In genomic region chr2:143397886-143398614, GRCh38 we compare ENCODE assay signal across 11 cellular contexts.
A peak's percentile ranks its signal among the peaks of the same experiment; 100 is the strongest.
DNase-seq lines count a peak whose midpoint lies in the region; ATAC-seq and TF ChIP-seq lines count a peak whose summit lies in the region.
"Had no signal": no experiment of that assay in that cellular context is flagged by ENCODE, and none has a peak within 500 bp of the region (broad histone marks: within the 10 kb centered on the region; RNA-seq: fewer than 3 reads in every experiment).

No MANE protein-coding gene starts in this region.

- H3K4me3 Mint-ChIP-seq in activated T-helper 2 cell treated with anti-CD3 and anti-CD28 coated beads, Interferon-gamma antibody, Interleukin-2, Interleukin-4, amounts not matched to agents 10 μg/mL and 5 μg/mL and 100 μg/mL, durations not matched to agents 14 hours and 24 hours and 36 hours (ENCODE audit: low read depth) = no peak overlapping the region
- H3K4me3 Mint-ChIP-seq: activated naive CD8-positive, alpha-beta T cell treated with anti-CD3 and anti-CD28 coated beads, Interleukin-2, amount 10 ng/mL, durations not matched to agents 7 days and 5 days had no signal

- peak; percentile 54 for ATAC-seq in GM18505 (IDR thresholded peaks at IDR 0.05; ENCODE audit: unreplicated experiment)
- ATAC-seq in GM21786 (IDR thresholded peaks at IDR 0.05; ENCODE audit: unreplicated experiment) = peak; percentile 81
- ATAC-seq in HG02981 (IDR thresholded peaks at IDR 0.05; ENCODE audit: unreplicated experiment) = no peak
- ATAC-seq in HG03097 (IDR thresholded peaks at IDR 0.05; ENCODE audit: low FRiP score, unreplicated experiment) = no peak
- ATAC-seq: K562, sciatic nerve had no signal

- peaks cover 17% of the 10 kb centered on the region for H3K4me1 Mint-ChIP-seq in activated T-helper 2 cell treated with anti-CD3 and anti-CD28 coated beads, Interferon-gamma antibody, Interleukin-2, Interleukin-4, amounts not matched to agents 10 μg/mL and 5 μg/mL and 100 μg/mL, durations not matched to agents 14 hours and 24 hours and 36 hours (ENCODE audit: low read depth)

- no peak overlapping the region for H3K27ac Mint-ChIP-seq in activated T-helper 2 cell treated with anti-CD3 and anti-CD28 coated beads, Interferon-gamma antibody, Interleukin-2, Interleukin-4, amounts not matched to agents 10 μg/mL and 5 μg/mL and 100 μg/mL, durations not matched to agents 14 hours and 24 hours and 36 hours
- H3K27ac Mint-ChIP-seq: activated naive CD8-positive, alpha-beta T cell treated with anti-CD3 and anti-CD28 coated beads, Interleukin-2, amount 10 ng/mL, durations not matched to agents 7 days and 5 days had no signal

- H3K27me3 Mint-ChIP-seq in activated T-helper 2 cell treated with anti-CD3 and anti-CD28 coated beads, Interferon-gamma antibody, Interleukin-2, Interleukin-4, amounts not matched to agents 10 μg/mL and 5 μg/mL and 100 μg/mL, durations not matched to agents 14 hours and 24 hours and 36 hours (ENCODE audit: low read depth) = no peaks in the 10 kb centered on the region
- H3K27me3 Mint-ChIP-seq: activated naive CD8-positive, alpha-beta T cell treated with anti-CD3 and anti-CD28 coated beads, Interleukin-2, amount 10 ng/mL, durations not matched to agents 7 days and 5 days had no signal

- no peak for TF ChIP-seq POLR2A in GM18505 (IDR thresholded peaks at IDR 0.05; ENCODE audit: borderline replicate concordance, extremely low read depth, insufficient read depth, insufficient read length)

- DNase-seq in NCI-H226 = peak; percentile 33
- DNase-seq in myocyte (ENCODE audit: low read depth) = peak; percentile 53
- DNase-seq in activated T-helper 2 cell treated with anti-CD3 and anti-CD28 coated beads, Interferon-gamma antibody, Interleukin-2, Interleukin-4, amounts not matched to agents 10 μg/mL and 5 μg/mL and 100 μg/mL, durations not matched to agents 14 hours and 24 hours and 36 hours (ENCODE audit: low spot score) = no peak
- no peak for DNase-seq in activated CD4-positive, alpha-beta T cell treated with anti-CD3 and anti-CD28 coated beads for 1 hour
- DNase-seq: activated naive CD8-positive, alpha-beta T cell treated with anti-CD3 and anti-CD28 coated beads, Interleukin-2, amount 10 ng/mL, durations not matched to agents 7 days and 5 days had no signal

- intact Hi-C loops in activated T-helper 2 cell treated with anti-CD3 and anti-CD28 coated beads, Interferon-gamma antibody, Interleukin-2, Interleukin-4, amounts not matched to agents 10 μg/mL and 5 μg/mL and 100 μg/mL, durations not matched to agents 14 hours and 24 hours and 36 hours (cut with micrococcal nuclease) = loop anchor here (10.0 kb wide), 2 partner anchors 273 to 297 kb away; partner anchors contain the start of gene ARHGAP15

- H3K9me3 Mint-ChIP-seq in activated T-helper 2 cell treated with anti-CD3 and anti-CD28 coated beads, Interferon-gamma antibody, Interleukin-2, Interleukin-4, amounts not matched to agents 10 μg/mL and 5 μg/mL and 100 μg/mL, durations not matched to agents 14 hours and 24 hours and 36 hours = no peaks in the 10 kb centered on the region
- H3K9me3 Mint-ChIP-seq: activated naive CD8-positive, alpha-beta T cell treated with anti-CD3 and anti-CD28 coated beads, Interleukin-2, amount 10 ng/mL, durations not matched to agents 7 days and 5 days had no signal

- H3K36me3 Mint-ChIP-seq in activated T-helper 2 cell treated with anti-CD3 and anti-CD28 coated beads, Interferon-gamma antibody, Interleukin-2, Interleukin-4, amounts not matched to agents 10 μg/mL and 5 μg/mL and 100 μg/mL, durations not matched to agents 14 hours and 24 hours and 36 hours (ENCODE audit: low read depth) = peaks cover 6% of the 10 kb centered on the region

Comparison
In these comparisons a context has a peak if more than half of its experiments do, and no peak if none do; other contexts are left out.
1. ATAC-seq: peak in GM18505 (single experiment) and GM21786 (single experiment); none in HG02981 (single experiment) and HG03097 (single experiment).
2. DNase-seq: peak in NCI-H226 (single experiment) and myocyte (single experiment); none in activated T-helper 2 cell treated with anti-CD3 and anti-CD28 coated beads, Interferon-gamma antibody, Interleukin-2, Interleukin-4, amounts not matched to agents 10 μg/mL and 5 μg/mL and 100 μg/mL, durations not matched to agents 14 hours and 24 hours and 36 hours (single experiment) and activated CD4-positive, alpha-beta T cell treated with anti-CD3 and anti-CD28 coated beads for 1 hour (single experiment).